19 cellular contexts compared by ENCODE assay signal in the genomic region with DNA sequence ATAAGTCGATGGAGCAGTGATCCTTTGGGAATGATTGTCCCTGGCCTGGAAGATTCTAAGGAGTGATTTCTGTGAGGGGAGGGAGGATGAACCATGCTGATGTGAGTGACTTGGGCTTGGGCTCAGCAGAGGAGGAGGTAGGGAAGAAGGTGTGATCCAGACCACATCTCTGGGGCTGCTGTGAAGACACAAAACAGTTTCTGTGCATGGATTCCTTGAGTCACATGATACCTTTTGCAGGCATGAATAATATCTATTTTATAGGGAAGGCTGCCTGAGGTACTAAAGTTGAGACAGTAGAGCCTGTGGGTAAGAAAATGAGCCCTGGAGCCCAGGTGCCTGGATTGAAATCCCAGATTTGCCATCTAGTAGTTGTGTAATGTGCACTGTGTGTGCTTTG. TPM values are rescaled to one million over a fixed set of nuclear protein-coding genes. Genes with fewer than 3 reads are reported as not detected.
A peak's percentile ranks its signal among the peaks of the same experiment; 100 is the strongest.
DNase-seq lines count a peak whose midpoint lies in the region; ATAC-seq and TF ChIP-seq lines count a peak whose summit lies in the region.
"Had no signal": no experiment of that assay in that cellular context is flagged by ENCODE, and none has a peak within 500 bp of the region (broad histone marks: within the 10 kb centered on the region; RNA-seq: fewer than 3 reads in every experiment).

No MANE protein-coding gene starts in this region.

- no peak for DNase-seq in natural killer cell treated with Interleukin-12 subunit alpha and Interleukin-12 subunit beta and Interleukin-15 and Interleukin-18, amount 100 ng/mL, for 72 hours (ENCODE audit: low spot score)
- DNase-seq in natural killer cell (no peak), dorsolateral prefrontal cortex (no peak), osteocyte (ENCODE audit: extremely low spot score, unreplicated experiment) (no peak), NCI-H1436 (lab: John Stamatoyannopoulos, UW) (no peak), NCI-H2107 (lab: John Stamatoyannopoulos, UW) (no peak), NCI-H1930 (lab: John Stamatoyannopoulos, UW) (no peak)
- DNase-seq: 8988T; ACHN; CD4-positive, alpha-beta T cell; NCI-H1092 treated with DMSO at 0.1 percent for 48 hours; NCI-H146; NCI-H2029; NCI-H526 treated with DMSO at 0.1 percent for 48 hours; SIG-M5 had no signal

- H3K9me3 Mint-ChIP-seq in natural killer cell treated with Interleukin-12 subunit alpha and Interleukin-12 subunit beta and Interleukin-15 and Interleukin-18, amount 100 ng/mL, for 72 hours = no peaks in the 10 kb centered on the region
- H3K9me3 Mint-ChIP-seq in natural killer cell (no peaks in the 10 kb centered on the region), osteocyte (ENCODE audit: unreplicated experiment) (no peaks in the 10 kb centered on the region)
- H3K9me3 Mint-ChIP-seq: CD4-positive, alpha-beta T cell; IgD-negative memory B cell had no signal

- no peaks in the 10 kb centered on the region for H3K27me3 ChIP-seq in dorsolateral prefrontal cortex

- intact Hi-C loops in natural killer cell (cut with micrococcal nuclease) = no loop called here
- intact Hi-C loops in dorsolateral prefrontal cortex (cut with DNase I) = no loop called here

- H3K4me3 ChIP-seq in dorsolateral prefrontal cortex = no peak overlapping the region

- peak overlapping the region; percentile 6 to 66 for H3K27ac Mint-ChIP-seq in natural killer cell treated with Interleukin-12 subunit alpha and Interleukin-12 subunit beta and Interleukin-15 and Interleukin-18, amount 100 ng/mL, for 72 hours
- H3K27ac Mint-ChIP-seq in natural killer cell = peak overlapping the region in 1 of 2 donors; percentile 57
- H3K27ac Mint-ChIP-seq in osteocyte (ENCODE audit: unreplicated experiment) = peak overlapping the region; percentile 78
- H3K27ac Mint-ChIP-seq: CD4-positive, alpha-beta T cell had no signal

- TF ChIP-seq CTCF in natural killer cell (IDR thresholded peaks at IDR 0.05) = no peak
- TF ChIP-seq CTCF in dorsolateral prefrontal cortex (IDR thresholded peaks at IDR 0.05 in 54 of 56, conservative IDR thresholded peaks at IDR 0.05 in 2 of 56; ENCODE audit: low read depth in 1 of 56, partially characterized antibody in 56 of 56) = no peak
- no peak for TF ChIP-seq CTCF in osteocyte (IDR thresholded peaks at IDR 0.05)

- no peak overlapping the region for H3K4me3 Mint-ChIP-seq in natural killer cell treated with Interleukin-12 subunit alpha and Interleukin-12 subunit beta and Interleukin-15 and Interleukin-18, amount 100 ng/mL, for 72 hours
- no peak overlapping the region for H3K4me3 Mint-ChIP-seq in natural killer cell
- no peak overlapping the region for H3K4me3 Mint-ChIP-seq in osteocyte (ENCODE audit: unreplicated experiment)
- H3K4me3 Mint-ChIP-seq: CD4-positive, alpha-beta T cell; IgD-negative memory B cell had no signal

- H3K27me3 Mint-ChIP-seq in natural killer cell treated with Interleukin-12 subunit alpha and Interleukin-12 subunit beta and Interleukin-15 and Interleukin-18, amount 100 ng/mL, for 72 hours = no peaks in the 10 kb centered on the region
- H3K27me3 Mint-ChIP-seq in natural killer cell (ENCODE audit: low read depth in 2 of 2) (no peaks in the 10 kb centered on the region), osteocyte (ENCODE audit: unreplicated experiment) (no peaks in the 10 kb centered on the region)
- H3K27me3 Mint-ChIP-seq: CD4-positive, alpha-beta T cell; IgD-negative memory B cell had no signal

- H3K27ac ChIP-seq in dorsolateral prefrontal cortex (peak overlapping the region in 33 of 59 donors; percentile 6 to 79 (median 46)), temporal lobe (ENCODE audit: low read depth, low read length) (peak overlapping the region; percentile 61)

- H3K4me1 Mint-ChIP-seq in natural killer cell treated with Interleukin-12 subunit alpha and Interleukin-12 subunit beta and Interleukin-15 and Interleukin-18, amount 100 ng/mL, for 72 hours (ENCODE audit: low read depth in 2 of 2) = peaks cover 18 to 23% of the 10 kb centered on the region in 2 donors
- H3K4me1 Mint-ChIP-seq in natural killer cell (peaks cover 22 to 23% of the 10 kb centered on the region in 2 donors), osteocyte (ENCODE audit: unreplicated experiment) (peaks cover 61% of the 10 kb centered on the region)

- peaks cover 37% of the 10 kb centered on the region for H3K36me3 Mint-ChIP-seq in natural killer cell treated with Interleukin-12 subunit alpha and Interleukin-12 subunit beta and Interleukin-15 and Interleukin-18, amount 100 ng/mL, for 72 hours
- no peaks in the 10 kb centered on the region for H3K36me3 Mint-ChIP-seq in natural killer cell
- H3K36me3 Mint-ChIP-seq in osteocyte (ENCODE audit: unreplicated experiment) = peaks cover 52% of the 10 kb centered on the region

- no peak for ATAC-seq in natural killer cell treated with Interleukin-12 subunit alpha and Interleukin-12 subunit beta and Interleukin-15 and Interleukin-18, amount 100 ng/mL, for 72 hours
- no peak for ATAC-seq in natural killer cell
- ATAC-seq: HCT116, Panc1 had no signal

RNA-seq across cellular contexts. Expression of a gene that starts 29.8 kb away (rescaled TPM):
- 10 to 100 TPM; 34.5 to 34.7 TPM for total RNA-seq in natural killer cell treated with Interleukin-12 subunit alpha and Interleukin-12 subunit beta and Interleukin-15 and Interleukin-18, amount 100 ng/mL, for 72 hours
- 10 to 100 TPM in 1 of 3 donors, 1 to 10 TPM in 2; 3.9 to 13.8 (median 5.6) TPM for total RNA-seq in natural killer cell
- total RNA-seq in dorsolateral prefrontal cortex = 10 to 100 TPM; 25.8 to 83.3 (median 55.1) TPM
- total RNA-seq in osteocyte = 78.7 and 81.8 TPM in 2 replicates
- total RNA-seq in temporal lobe = 41.1 TPM

RNA-seq across cellular contexts. Expression of a gene that starts 37.2 kb away (rescaled TPM):
- total RNA-seq in natural killer cell treated with Interleukin-12 subunit alpha and Interleukin-12 subunit beta and Interleukin-15 and Interleukin-18, amount 100 ng/mL, for 72 hours = 1 to 10 TPM; 2.0 to 2.3 TPM
- total RNA-seq in natural killer cell (1 to 10 TPM; 5.6 to 8.3 (median 5.8) TPM), dorsolateral prefrontal cortex (10 to 100 TPM; 23.2 to 57.6 (median 40.4) TPM), osteocyte (20.7 and 22.4 TPM in 2 replicates), temporal lobe (48.2 TPM)
